ENCODE assay signal across 8 cellular contexts in genomic region chr17:81917565-81918332, GRCh38. TPM values are rescaled to one million over a fixed set of nuclear protein-coding genes. Genes with fewer than 3 reads are reported as not detected.
DNase-seq lines count a peak whose midpoint lies in the region; ATAC-seq and TF ChIP-seq lines count a peak whose summit lies in the region.

A gene with protein sequence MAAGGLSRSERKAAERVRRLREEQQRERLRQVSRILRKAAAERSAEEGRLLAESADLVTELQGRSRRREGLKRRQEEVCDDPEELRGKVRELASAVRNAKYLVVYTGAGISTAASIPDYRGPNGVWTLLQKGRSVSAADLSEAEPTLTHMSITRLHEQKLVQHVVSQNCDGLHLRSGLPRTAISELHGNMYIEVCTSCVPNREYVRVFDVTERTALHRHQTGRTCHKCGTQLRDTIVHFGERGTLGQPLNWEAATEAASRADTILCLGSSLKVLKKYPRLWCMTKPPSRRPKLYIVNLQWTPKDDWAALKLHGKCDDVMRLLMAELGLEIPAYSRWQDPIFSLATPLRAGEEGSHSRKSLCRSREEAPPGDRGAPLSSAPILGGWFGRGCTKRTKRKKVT (minus strand): TSS chr17:81918176. CDS start chr17:81918131, 45 bp downstream.

- H3K9me3 Mint-ChIP-seq in natural killer cell: no peaks in the 10 kb centered on the region

- H3K4me3 Mint-ChIP-seq in natural killer cell: peak within 1 kb of the TSS; percentile 97

- H3K27ac ChIP-seq in KMS-11 (peak within 1 kb of the TSS; percentile 26; the same call in 1 of the 2 replicates), fibroblast of lung (ENCODE audit: insufficient read depth, low read length) (peak within 1 kb of the TSS; percentile 56)

- intact Hi-C loops in natural killer cell (cut with micrococcal nuclease): no loop called here

- H3K27me3 ChIP-seq in KMS-11 (ENCODE audit: insufficient read depth, low read depth) (no peaks in the 10 kb centered on the region), fibroblast of lung (ENCODE audit: control insufficient read depth, insufficient read depth, low read length) (no peaks in the 10 kb centered on the region)

- H3K36me3 Mint-ChIP-seq in natural killer cell: no peaks in the 10 kb centered on the region

- no peaks in the 10 kb centered on the region for H3K27me3 Mint-ChIP-seq in natural killer cell (ENCODE audit: low read depth in 2 of 2)

- H3K9me3 ChIP-seq in fibroblast of lung (ENCODE audit: control insufficient read depth, insufficient read depth, low read depth, low read length): no peaks in the 10 kb centered on the region

- H3K79me2 ChIP-seq in KMS-11 (ENCODE audit: insufficient read depth, low read depth) (peaks cover 63% of the 10 kb centered on the region), fibroblast of lung (ENCODE audit: control insufficient read depth, insufficient read depth, low read length) (peaks cover 54% of the 10 kb centered on the region)

- H3K4me1 ChIP-seq in KMS-11 (ENCODE audit: low read depth, poor library complexity, severe bottlenecking) (peaks cover 47% of the 10 kb centered on the region), fibroblast of lung (ENCODE audit: control insufficient read depth, extremely low read depth, insufficient read depth, low read length) (peaks cover 15% of the 10 kb centered on the region)

- ATAC-seq in GM21529 (IDR thresholded peaks at IDR 0.05; ENCODE audit: unreplicated experiment): peak; percentile 69
- ATAC-seq in natural killer cell: peak; percentile 89 to 92 (median 90)

- peak within 1 kb of the TSS; percentile 72 for H3K4me2 ChIP-seq in KMS-11
- peak within 1 kb of the TSS; percentile 100 for H3K4me2 ChIP-seq in fibroblast of lung (ENCODE audit: extremely low read depth, insufficient read depth, low read length)

- no peak within 1 kb of the TSS for H3K4me3 ChIP-seq in KMS-11 (IDR thresholded peaks at IDR 0.05; ENCODE audit: insufficient read depth, low read depth, low read length)
- peak within 1 kb of the TSS; percentile 64 to 74 (median 70) for H3K4me3 ChIP-seq in fibroblast of lung (replicated peaks in 1 of 4; ENCODE audit: control extremely low read depth in 1 of 4, insufficient read depth in 1 of 4, low read depth in 3 of 4, low read length in 4 of 4)

- DNase-seq in COR-L47 (lab: John Stamatoyannopoulos, UW) (peak; percentile 73), RPMI7951 (ENCODE audit: low read depth) (peak; percentile 63), fibroblast of lung (ENCODE audit: low read depth in 2 of 2) (peak; percentile 48 to 64), natural killer cell (peak; percentile 74)
- peak; percentile 65 to 78 for DNase-seq in activated T-helper 1 cell treated with anti-CD3 and anti-CD28 coated beads, Interleukin-2, amount 50 U/mL, for 16 hours (ENCODE audit: low read depth in 1 of 2, low spot score in 1 of 2)
- peak; percentile 80 to 93 (median 86) for DNase-seq in stimulated activated naive CD4-positive, alpha-beta T cell (lab: John Stamatoyannopoulos, UW)

- TF ChIP-seq CTCF in KMS-11 (conservative IDR thresholded peaks at IDR 0.05; ENCODE audit: low read depth, low read length) (no peak), fibroblast of lung (conservative IDR thresholded peaks at IDR 0.05 in 1 of 2, IDR thresholded peaks at IDR 0.05 in 1 of 2; ENCODE audit: low read depth in 1 of 2, low read length in 2 of 2) (no peak), natural killer cell (IDR thresholded peaks at IDR 0.05) (no peak)

- 0 out of 2 replicates have a peak, but pooled peaks cover 9% of the 10 kb centered on the region for H4K20me1 ChIP-seq in KMS-11 (ENCODE audit: insufficient read depth)
- no peaks in the 10 kb centered on the region for H4K20me1 ChIP-seq in fibroblast of lung (ENCODE audit: control insufficient read depth, extremely low read depth, insufficient read depth, low read length)

- H3K9ac ChIP-seq in KMS-11 (peak within 1 kb of the TSS; percentile 72), fibroblast of lung (ENCODE audit: insufficient read depth, low read length) (peak within 1 kb of the TSS; percentile 72)

- peak within 1 kb of the TSS; percentile 5; the same call in 1 of the 2 replicates for H2AFZ ChIP-seq in KMS-11 (ENCODE audit: low read depth)
- H2AFZ ChIP-seq in fibroblast of lung (ENCODE audit: low read length): no peak within 1 kb of the TSS

- peaks cover 26 to 33% of the 10 kb centered on the region in 2 donors for H3K4me1 Mint-ChIP-seq in natural killer cell

- peak within 1 kb of the TSS; percentile 80 to 90 for H3K27ac Mint-ChIP-seq in natural killer cell

- H3K36me3 ChIP-seq in KMS-11 (ENCODE audit: insufficient read depth) (peaks cover 22% of the 10 kb centered on the region; the same call in 1 of the 2 replicates), fibroblast of lung (ENCODE audit: control insufficient read depth, insufficient read depth, low read length) (peaks cover 46% of the 10 kb centered on the region)

RNA-seq across cellular contexts. Expression of the gene that starts here (rescaled TPM):
- total RNA-seq in RPMI7951 (2014; rRNA removed; shearing (Covaris generic)): 10.0 and 10.1 TPM in 2 replicates
- 14.9 and 18.7 TPM in 2 replicates for total RNA-seq in fibroblast of lung
- polyA plus RNA-seq in fibroblast of lung: 3.3 and 4.4 TPM in 2 replicates
- polyA plus RNA-seq in fibroblast of lung (2012): 10.1 and 17.6 TPM in 2 replicates
- polyA minus RNA-seq in fibroblast of lung (ENCODE audit: low replicate concordance): 39.3 and 50.8 TPM in 2 replicates
- 100 to 1,000 TPM in 1 of 3 donors, 10 to 100 TPM in 2; 75.8 to 102 (median 94.9) TPM for total RNA-seq in natural killer cell
